Comparison of ENCODE assay signal across 14 cellular contexts in the genomic region with DNA sequence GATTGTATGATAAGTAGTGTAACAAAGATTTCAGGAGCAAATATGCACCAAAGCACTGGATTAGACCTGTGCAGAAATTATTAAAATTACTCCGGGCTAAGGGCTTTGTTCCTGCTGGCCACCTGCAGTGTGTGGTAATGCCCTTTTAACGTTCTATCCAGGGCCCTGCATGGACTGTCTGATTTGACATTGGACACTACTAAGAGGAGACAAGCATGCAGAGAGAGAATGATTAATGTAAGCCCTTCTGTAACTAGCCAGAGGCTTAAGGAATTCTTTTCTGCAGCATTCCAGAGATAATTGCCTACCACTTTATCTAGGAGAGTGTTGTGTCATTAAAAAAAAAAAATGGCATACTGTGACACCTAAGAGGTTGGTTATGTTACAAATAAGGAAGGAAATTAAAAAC.
DNase-seq lines count a peak whose midpoint lies in the region; ATAC-seq lines count a peak whose summit lies in the region.
"Had no signal": no experiment of that assay in that cellular context is flagged by ENCODE, and none has a peak within 500 bp of the region (broad histone marks: within the 10 kb centered on the region; RNA-seq: fewer than 3 reads in every experiment).

No MANE protein-coding gene starts in this region.

- H3K4me3 Mint-ChIP-seq in activated CD8-positive, alpha-beta memory T cell treated with anti-CD3 and anti-CD28 coated beads, Interleukin-2, amount 10 ng/mL, durations not matched to agents 7 days and 5 days = no peak overlapping the region
- H3K4me3 Mint-ChIP-seq: activated CD4-positive, alpha-beta T cell treated with anti-CD3 and anti-CD28 coated beads for 36 hours; activated T-cell treated with anti-CD3 and anti-CD28 coated beads, Interleukin-2, amount 50 U/mL, for 72 hours; stimulated activated effector memory CD8-positive, alpha-beta T cell treated with anti-CD3 and anti-CD28 coated beads, Interleukin-12 subunit alpha, Interleukin-12 subunit beta, amount 100 ng/mL, for 72 hours had no signal

- H3K9ac ChIP-seq in adipocyte (ENCODE audit: low read length) = no peak overlapping the region

- H3K9me3 ChIP-seq in adipocyte (ENCODE audit: control insufficient read depth, low read length) = no peaks in the 10 kb centered on the region
- H3K9me3 ChIP-seq: MG63 had no signal

- CTCF ChIA-PET in activated CD8-positive, alpha-beta memory T cell treated with anti-CD3 and anti-CD28 coated beads, Interleukin-2, amount 10 ng/mL, durations not matched to agents 7 days and 5 days (lab: Charles Lee) = no interaction called here

- H3K27ac Mint-ChIP-seq in activated CD8-positive, alpha-beta memory T cell treated with anti-CD3 and anti-CD28 coated beads, Interleukin-2, amount 10 ng/mL, durations not matched to agents 7 days and 5 days = no peak overlapping the region
- H3K27ac Mint-ChIP-seq: activated CD4-positive, alpha-beta T cell treated with anti-CD3 and anti-CD28 coated beads for 36 hours; activated T-cell treated with anti-CD3 and anti-CD28 coated beads, Interleukin-2, amount 50 U/mL, for 72 hours; stimulated activated effector memory CD8-positive, alpha-beta T cell treated with anti-CD3 and anti-CD28 coated beads, Interleukin-12 subunit alpha, Interleukin-12 subunit beta, amount 100 ng/mL, for 72 hours had no signal

- no peaks in the 10 kb centered on the region for H3K4me1 Mint-ChIP-seq in activated CD8-positive, alpha-beta memory T cell treated with anti-CD3 and anti-CD28 coated beads, Interleukin-2, amount 10 ng/mL, durations not matched to agents 7 days and 5 days
- H3K4me1 Mint-ChIP-seq: activated CD4-positive, alpha-beta T cell treated with anti-CD3 and anti-CD28 coated beads for 36 hours; stimulated activated effector memory CD8-positive, alpha-beta T cell treated with anti-CD3 and anti-CD28 coated beads, Interleukin-12 subunit alpha, Interleukin-12 subunit beta, amount 100 ng/mL, for 72 hours had no signal

- no peaks in the 10 kb centered on the region for H3K36me3 Mint-ChIP-seq in activated CD8-positive, alpha-beta memory T cell treated with anti-CD3 and anti-CD28 coated beads, Interleukin-2, amount 10 ng/mL, durations not matched to agents 7 days and 5 days
- H3K36me3 Mint-ChIP-seq: stimulated activated effector memory CD8-positive, alpha-beta T cell treated with anti-CD3 and anti-CD28 coated beads, Interleukin-12 subunit alpha, Interleukin-12 subunit beta, amount 100 ng/mL, for 72 hours had no signal

- peaks cover 1% of the 10 kb centered on the region for H3K9me3 Mint-ChIP-seq in activated CD8-positive, alpha-beta memory T cell treated with anti-CD3 and anti-CD28 coated beads, Interleukin-2, amount 10 ng/mL, durations not matched to agents 7 days and 5 days (ENCODE audit: low read depth)

- no peaks in the 10 kb centered on the region for H3K27me3 ChIP-seq in adipocyte (replicated peaks; ENCODE audit: control insufficient read depth, insufficient read depth, low read length)
- H3K27me3 ChIP-seq: MG63 had no signal

- no peak overlapping the region for H3K4me3 ChIP-seq in adipocyte (ENCODE audit: low read length)
- H3K4me3 ChIP-seq: MG63 had no signal

- no peaks in the 10 kb centered on the region for H3K27me3 Mint-ChIP-seq in activated CD8-positive, alpha-beta memory T cell treated with anti-CD3 and anti-CD28 coated beads, Interleukin-2, amount 10 ng/mL, durations not matched to agents 7 days and 5 days
- H3K27me3 Mint-ChIP-seq: activated CD4-positive, alpha-beta T cell treated with anti-CD3 and anti-CD28 coated beads for 36 hours had no signal

- no peak for ATAC-seq in activated CD8-positive, alpha-beta memory T cell treated with anti-CD3 and anti-CD28 coated beads, Interleukin-2, amount 10 ng/mL, durations not matched to agents 7 days and 5 days
- ATAC-seq: activated CD4-positive, alpha-beta T cell treated with anti-CD3 and anti-CD28 coated beads for 36 hours; activated T-cell treated with anti-CD3 and anti-CD28 coated beads, Interleukin-2, amount 50 U/mL, for 72 hours; stimulated activated effector memory CD8-positive, alpha-beta T cell treated with anti-CD3 and anti-CD28 coated beads, Interleukin-12 subunit alpha, Interleukin-12 subunit beta, amount 100 ng/mL, for 72 hours had no signal

- H3K4me1 ChIP-seq in adipocyte (ENCODE audit: control insufficient read depth, insufficient read depth, low read length) = no peaks in the 10 kb centered on the region

- DNase-seq in AG20443 (ENCODE audit: low spot score) (peak; percentile 7), HuH-7 (ENCODE audit: low spot score) (peak; percentile 7), adipocyte (ENCODE audit: low read depth) (peak; percentile 38), kidney tubule cell (ENCODE audit: low spot score) (peak; percentile 65), SHP77 (lab: John Stamatoyannopoulos, UW) (no peak), MV-4-11 (lab: John Stamatoyannopoulos, UW) (no peak), cerebellar nuclear complex (lab: John Stamatoyannopoulos, UW) (no peak)
- DNase-seq in activated CD8-positive, alpha-beta memory T cell treated with anti-CD3 and anti-CD28 coated beads, Interleukin-2, amount 10 ng/mL, durations not matched to agents 7 days and 5 days = no peak
- DNase-seq: activated CD4-positive, alpha-beta T cell treated with anti-CD3 and anti-CD28 coated beads for 36 hours; activated T-cell treated with anti-CD3 and anti-CD28 coated beads, Interleukin-2, amount 50 U/mL, for 72 hours; MG63; NCI-H524 treated with DMSO at 0.1 percent for 48 hours; nucleus accumbens had no signal

- H3K36me3 ChIP-seq in adipocyte (ENCODE audit: control insufficient read depth, insufficient read depth, low read length, severe bottlenecking) = no peaks in the 10 kb centered on the region
- H3K36me3 ChIP-seq: MG63 had no signal

Comparison
In these comparisons a context has a peak if more than half of its experiments do, and no peak if none do; other contexts are left out.
1. DNase-seq: peak in AG20443 (single experiment), HuH-7 (single experiment), adipocyte (single experiment) and kidney tubule cell (single experiment); none in SHP77 (0 of 2), MV-4-11 (single experiment), activated CD8-positive, alpha-beta memory T cell treated with anti-CD3 and anti-CD28 coated beads, Interleukin-2, amount 10 ng/mL, durations not matched to agents 7 days and 5 days (single experiment) and cerebellar nuclear complex (0 of 2).